16 cellular contexts compared by ENCODE assay signal in the genomic region with DNA sequence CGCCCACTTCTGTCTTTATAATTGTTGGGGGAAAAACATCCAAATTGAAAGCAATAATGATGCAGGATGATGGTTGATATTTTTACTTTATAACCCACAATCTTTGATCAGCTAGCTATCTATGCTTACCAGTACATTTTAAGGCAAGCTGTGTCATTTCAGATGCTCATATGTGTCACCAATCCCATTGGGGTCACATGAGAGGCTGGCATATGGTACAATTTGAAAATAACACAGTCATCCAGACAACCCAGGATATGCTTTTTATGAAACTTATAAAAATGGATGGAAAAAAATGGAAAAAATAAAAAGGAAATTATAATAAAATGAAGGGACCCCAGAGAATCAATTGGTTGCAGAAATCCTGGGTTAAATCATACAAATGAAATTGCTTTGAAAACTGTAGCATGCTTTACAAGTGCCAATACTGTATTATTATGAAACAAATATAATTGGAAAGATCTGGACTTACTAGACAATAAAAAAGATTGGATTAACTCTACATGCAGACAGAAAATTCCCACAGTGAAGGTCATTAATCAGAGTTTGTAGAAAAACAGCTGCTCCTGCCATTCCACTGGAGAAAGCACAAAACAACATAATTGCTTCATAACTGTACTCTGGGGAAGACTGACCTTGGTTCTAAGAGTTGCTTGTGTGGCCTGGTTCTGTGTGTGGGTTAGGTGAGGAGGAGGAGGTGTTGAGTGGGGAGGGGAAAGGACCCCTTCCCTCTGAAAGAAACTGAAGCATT. TPM values are rescaled to one million over a fixed set of nuclear protein-coding genes. Genes with fewer than 3 reads are reported as not detected.
DNase-seq lines count a peak whose midpoint lies in the region; ATAC-seq and TF ChIP-seq lines count a peak whose summit lies in the region.
"Had no signal": no experiment of that assay in that cellular context is flagged by ENCODE, and none has a peak within 500 bp of the region (broad histone marks: within the 10 kb centered on the region; RNA-seq: fewer than 3 reads in every experiment).

No MANE protein-coding gene starts in this region.

- no peak for TF ChIP-seq CTCF in brain (conservative IDR thresholded peaks at IDR 0.05)
- no peak for TF ChIP-seq CTCF in GM13976 (IDR thresholded peaks at IDR 0.05; ENCODE audit: borderline replicate concordance, control extremely low read depth, extremely low read depth, insufficient read depth, missing control alignments)

- no peaks in the 10 kb centered on the region for H3K27me3 ChIP-seq in stomach smooth muscle (ENCODE audit: control insufficient read depth in 1 of 2, insufficient read depth in 2 of 2, low read length in 2 of 2)
- H3K27me3 ChIP-seq in MG63 = no peaks in the 10 kb centered on the region

- H3K4me1 Mint-ChIP-seq in brain = peaks cover 15% of the 10 kb centered on the region
- H3K4me1 Mint-ChIP-seq in activated CD4-positive, alpha-beta T cell treated with anti-CD3 and anti-CD28 coated beads, Interleukin-2, amount 10 ng/mL, durations not matched to agents 24 days and 14 days = no peaks in the 10 kb centered on the region
- H3K4me1 Mint-ChIP-seq: CD4-positive, alpha-beta memory T cell; GM23338 had no signal

- intact Hi-C loops in left ventricle myocardium superior (cut with micrococcal nuclease) = no loop called here
- intact Hi-C loops in activated CD4-positive, alpha-beta T cell treated with anti-CD3 and anti-CD28 coated beads, Interleukin-2, amount 10 ng/mL, durations not matched to agents 24 days and 14 days (cut with micrococcal nuclease) = no loop called here

- peaks cover 30% of the 10 kb centered on the region for H3K4me1 ChIP-seq in stomach smooth muscle (ENCODE audit: control insufficient read depth, insufficient read depth, low read length)
- H3K4me1 ChIP-seq: psoas muscle had no signal

- no peaks in the 10 kb centered on the region for H3K9me3 Mint-ChIP-seq in brain
- H3K9me3 Mint-ChIP-seq in activated CD4-positive, alpha-beta T cell treated with anti-CD3 and anti-CD28 coated beads, Interleukin-2, amount 10 ng/mL, durations not matched to agents 24 days and 14 days = no peaks in the 10 kb centered on the region
- H3K9me3 Mint-ChIP-seq: CD4-positive, alpha-beta memory T cell; dendritic cell treated with granulocyte-macrophage colony-stimulating factor and Interleukin-4, amounts not matched to agents 40 ng/mL and 50 ng/mL, for 4 days; GM23338; T-helper 1 cell treated with Interleukin-12 subunit alpha and Interleukin-12 subunit beta and Interleukin-4 antibody, amounts not matched to agents 30 μg/mL and 1 μg/mL, for 36 hours had no signal

- H3K27ac Mint-ChIP-seq in brain = peak overlapping the region in 4 of 5 experiments; percentile 12 to 87 (median 64)
- H3K27ac Mint-ChIP-seq in activated CD4-positive, alpha-beta T cell treated with anti-CD3 and anti-CD28 coated beads, Interleukin-2, amount 10 ng/mL, durations not matched to agents 24 days and 14 days = no peak overlapping the region
- H3K27ac Mint-ChIP-seq: CD4-positive, alpha-beta memory T cell; dendritic cell treated with granulocyte-macrophage colony-stimulating factor and Interleukin-4, amounts not matched to agents 40 ng/mL and 50 ng/mL, for 4 days; GM23338; T-helper 1 cell treated with Interleukin-12 subunit alpha and Interleukin-12 subunit beta and Interleukin-4 antibody, amounts not matched to agents 30 μg/mL and 1 μg/mL, for 36 hours had no signal

- H3K9me3 ChIP-seq in stomach smooth muscle (ENCODE audit: control insufficient read depth in 2 of 2, low read length in 2 of 2) = no peaks in the 10 kb centered on the region
- no peaks in the 10 kb centered on the region for H3K9me3 ChIP-seq in MG63
- H3K9me3 ChIP-seq: mucosa of descending colon, psoas muscle had no signal

- H3K27ac ChIP-seq in stomach smooth muscle (ENCODE audit: low read length) = peak overlapping the region; percentile 93
- H3K27ac ChIP-seq: psoas muscle had no signal

- ATAC-seq in left ventricle myocardium superior = peak; percentile 93
- ATAC-seq: GM23338, mucosa of descending colon had no signal

- peak; percentile 84 for DNase-seq in GM04504 (ENCODE audit: low read depth)
- DNase-seq in left ventricle myocardium superior = no peak
- no peak for DNase-seq in MG63
- DNase-seq in GM13976 (ENCODE audit: low spot score) = no peak
- no peak for DNase-seq in activated CD4-positive, alpha-beta T cell treated with anti-CD3 and anti-CD28 coated beads, Interleukin-2, amount 10 ng/mL, durations not matched to agents 24 days and 14 days
- no peak for DNase-seq in T-helper 1 cell
- DNase-seq: activated CD4-positive, CD25-positive, alpha-beta regulatory T cell treated with anti-CD3 and anti-CD28 coated beads, Interleukin-2, amount 50 U/mL, for 72 hours; CD4-positive, alpha-beta memory T cell; mucosa of descending colon; NCI-H1092 treated with DMSO at 0.1 percent for 48 hours; psoas muscle had no signal

- in situ Hi-C loops in GM13976 (cut with MboI; ENCODE audit: low sequenced_read_pairs, unreplicated experiment) = loop anchor here (25.0 kb wide), 3 partner anchors 117 to 667 kb away; a partner anchor contains a TSS

- peaks cover 4% of the 10 kb centered on the region for H3K27me3 Mint-ChIP-seq in brain
- H3K27me3 Mint-ChIP-seq in activated CD4-positive, alpha-beta T cell treated with anti-CD3 and anti-CD28 coated beads, Interleukin-2, amount 10 ng/mL, durations not matched to agents 24 days and 14 days = peaks cover 16% of the 10 kb centered on the region

- peak overlapping the region in 1 of 2 donors; percentile 44 for H3K4me3 ChIP-seq in stomach smooth muscle (ENCODE audit: low read length in 2 of 2)
- H3K4me3 ChIP-seq in MG63 = no peak overlapping the region
- H3K4me3 ChIP-seq: GM23338, mucosa of descending colon, psoas muscle had no signal

- peak overlapping the region in 1 of 2 donors; percentile 64 for H3K9ac ChIP-seq in stomach smooth muscle (ENCODE audit: low read length in 2 of 2)

- H3K36me3 Mint-ChIP-seq in brain = no peaks in the 10 kb centered on the region
- H3K36me3 Mint-ChIP-seq in activated CD4-positive, alpha-beta T cell treated with anti-CD3 and anti-CD28 coated beads, Interleukin-2, amount 10 ng/mL, durations not matched to agents 24 days and 14 days (ENCODE audit: low read depth) = no peaks in the 10 kb centered on the region
- H3K36me3 Mint-ChIP-seq: CD4-positive, alpha-beta memory T cell had no signal

- peak overlapping the region in 1 of 5 experiments; percentile 43 for H3K4me3 Mint-ChIP-seq in brain
- H3K4me3 Mint-ChIP-seq in activated CD4-positive, alpha-beta T cell treated with anti-CD3 and anti-CD28 coated beads, Interleukin-2, amount 10 ng/mL, durations not matched to agents 24 days and 14 days = no peak overlapping the region
- H3K4me3 Mint-ChIP-seq: CD4-positive, alpha-beta memory T cell; dendritic cell treated with granulocyte-macrophage colony-stimulating factor and Interleukin-4, amounts not matched to agents 40 ng/mL and 50 ng/mL, for 4 days; GM23338; T-helper 1 cell treated with Interleukin-12 subunit alpha and Interleukin-12 subunit beta and Interleukin-4 antibody, amounts not matched to agents 30 μg/mL and 1 μg/mL, for 36 hours had no signal

- no peaks in the 10 kb centered on the region for H3K36me3 ChIP-seq in stomach smooth muscle (ENCODE audit: control insufficient read depth in 2 of 2, insufficient read depth in 2 of 2, low read length in 2 of 2)
- H3K36me3 ChIP-seq in MG63 = no peaks in the 10 kb centered on the region

RNA-seq across cellular contexts. Expression of a gene that starts 13.3 kb away (rescaled TPM):
- polyA plus RNA-seq in brain (ENCODE audit: insufficient read depth, low read depth, low replicate concordance) = 15.0 TPM
- total RNA-seq in left ventricle myocardium superior = 4.2 TPM
- 49.1 and 60.0 TPM in 2 replicates for total RNA-seq in MG63 (2014; rRNA removed; shearing (Covaris generic); ENCODE audit: low replicate concordance)
- total RNA-seq in activated CD4-positive, alpha-beta T cell treated with anti-CD3 and anti-CD28 coated beads, Interleukin-2, amount 10 ng/mL, durations not matched to agents 24 days and 14 days = 37.5 and 41.3 TPM in 2 replicates
